Comparison of ENCODE assay signal across 13 cellular contexts in the genomic region with DNA sequence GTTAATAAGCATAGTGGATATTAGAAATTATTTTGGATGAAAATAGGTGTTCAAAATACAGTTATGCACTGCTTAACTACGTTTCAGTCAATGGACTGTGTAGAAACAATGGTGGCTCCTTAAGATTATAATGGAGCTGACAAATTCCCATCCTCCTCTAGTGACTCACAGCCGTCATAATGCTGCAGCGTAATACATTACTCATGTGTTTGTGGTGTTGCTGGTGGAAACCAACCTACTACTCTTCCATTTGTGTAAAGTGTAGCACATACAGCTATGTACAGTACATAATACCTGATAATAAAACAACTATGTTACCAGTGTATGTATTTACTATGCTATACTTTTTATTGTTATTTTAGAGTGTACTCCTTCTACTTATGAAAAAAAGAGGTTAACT.
DNase-seq lines count a peak whose midpoint lies in the region; ATAC-seq and TF ChIP-seq lines count a peak whose summit lies in the region.
"Had no signal": no experiment of that assay in that cellular context is flagged by ENCODE, and none has a peak within 500 bp of the region (broad histone marks: within the 10 kb centered on the region; RNA-seq: fewer than 3 reads in every experiment).

No MANE protein-coding gene starts in this region.

- peak overlapping the region; percentile 78 for H3K27ac Mint-ChIP-seq in HFFc6

- H3K4me3 Mint-ChIP-seq in HFFc6: no peak overlapping the region

- H3K36me3 ChIP-seq in kidney epithelial cell (ENCODE audit: control insufficient read depth, insufficient read depth, low read length): no peaks in the 10 kb centered on the region
- H3K36me3 ChIP-seq: stomach had no signal

- DNase-seq in AG10803 (ENCODE audit: low read depth) (peak; percentile 68), HFFc6 (peak; percentile 91), amniotic epithelial cell (ENCODE audit: low read depth) (peak; percentile 95), kidney epithelial cell (ENCODE audit: low read depth) (peak; percentile 92)
- DNase-seq: GDM1, left cardiac atrium, NCI-H1417, small intestine, stomach had no signal

- H3K9me3 Mint-ChIP-seq in HFFc6: no peaks in the 10 kb centered on the region

- H3K27me3 ChIP-seq in kidney epithelial cell (ENCODE audit: control insufficient read depth, insufficient read depth, low read length): no peaks in the 10 kb centered on the region
- H3K27me3 ChIP-seq: stomach had no signal

- H3K4me3 ChIP-seq in AG10803 (ENCODE audit: low read length) (no peak overlapping the region), kidney epithelial cell (ENCODE audit: low read depth, low read length) (no peak overlapping the region)
- H3K4me3 ChIP-seq: stomach had no signal

- no peak for ATAC-seq in HG03442 (IDR thresholded peaks at IDR 0.05; ENCODE audit: unreplicated experiment)
- no peak for ATAC-seq in GM21619 (IDR thresholded peaks at IDR 0.05; ENCODE audit: unreplicated experiment)
- no peak for ATAC-seq in GM19023 (IDR thresholded peaks at IDR 0.05; ENCODE audit: unreplicated experiment)
- ATAC-seq in HG03469 (IDR thresholded peaks at IDR 0.05; ENCODE audit: unreplicated experiment): no peak

- no peak for TF ChIP-seq CTCF in AG10803 (conservative IDR thresholded peaks at IDR 0.05; ENCODE audit: low read length)
- TF ChIP-seq CTCF in HFFc6 (IDR thresholded peaks at IDR 0.05): no peak
- no peak for TF ChIP-seq CTCF in kidney epithelial cell (IDR thresholded peaks at IDR 0.05; ENCODE audit: insufficient read depth, low read length, poor library complexity, severe bottlenecking)

- H3K36me3 Mint-ChIP-seq in HFFc6 (ENCODE audit: low read depth): no peaks in the 10 kb centered on the region

- H3K4me1 Mint-ChIP-seq in HFFc6 (ENCODE audit: low read depth): peaks cover 10% of the 10 kb centered on the region

- H3K27me3 Mint-ChIP-seq in HFFc6 (ENCODE audit: insufficient read depth): peaks cover 17% of the 10 kb centered on the region
